ENCODE assay signal across 20 cellular contexts in genomic region chr10:83984256-83984640, GRCh38.
"Had no signal": no experiment of that assay in that cellular context is flagged by ENCODE, and none has a peak within 500 bp of the region (broad histone marks: within the 10 kb centered on the region; RNA-seq: fewer than 3 reads in every experiment).

No MANE protein-coding gene starts in this region.

- H3K27me3 ChIP-seq: dorsolateral prefrontal cortex, gastrocnemius medialis, heart right ventricle, spleen, testis, tibial nerve had no signal

- H3K9me3 Mint-ChIP-seq: nephron; stimulated activated naive CD8-positive, alpha-beta T cell treated with anti-CD3 and anti-CD28 coated beads, Interleukin-15, amount 100 ng/mL, for 72 hours had no signal

- H3K36me3 Mint-ChIP-seq: naive B cell; stimulated activated memory B cell treated with anti-CD40 and anti-IgM and Interleukin-4, amounts not matched to agents 10 μg/mL and 1 μg/mL and 100 μg/mL, for 72 hours had no signal

- H3K79me2 ChIP-seq: parathyroid adenoma had no signal

- H3K27me3 Mint-ChIP-seq: stimulated activated naive CD8-positive, alpha-beta T cell treated with anti-CD3 and anti-CD28 coated beads, Interleukin-15, amount 100 ng/mL, for 72 hours had no signal

- H3K4me3 Mint-ChIP-seq: naive B cell; nephron; stimulated activated memory B cell treated with anti-CD40 and anti-IgM and Interleukin-4, amounts not matched to agents 10 μg/mL and 1 μg/mL and 100 μg/mL, for 72 hours; stimulated activated naive CD8-positive, alpha-beta T cell treated with anti-CD3 and anti-CD28 coated beads, Interleukin-15, amount 100 ng/mL, for 72 hours had no signal

- H3K36me3 ChIP-seq: gastrocnemius medialis, heart right ventricle, spleen, tibial nerve had no signal

- DNase-seq: cortex of kidney; dorsolateral prefrontal cortex; effector CD8-positive, alpha-beta T cell; gastrocnemius medialis; heart right ventricle; hypothalamus; midbrain; naive B cell; spleen; stimulated activated CD4-positive, alpha-beta T cell treated with anti-CD3 and anti-CD28 coated beads, Interleukin-15, amount 100 ng/mL, for 24 hours; stimulated activated CD4-positive, alpha-beta T cell treated with anti-CD3 and anti-CD28 coated beads, Interleukin-1b, Interleukin-23, amount 100 ng/mL, for 48 hours; stimulated activated CD4-positive, alpha-beta T cell treated with anti-CD3 and anti-CD28 coated beads, Interleukin-4, amount 100 ng/mL, for 24 hours; stimulated activated naive CD8-positive, alpha-beta T cell treated with anti-CD3 and anti-CD28 coated beads, Interleukin-15, amount 100 ng/mL, for 72 hours; testis had no signal

- ATAC-seq: gastrocnemius medialis; heart right ventricle; left lobe of liver; sciatic nerve; stimulated activated memory B cell treated with anti-CD40 and anti-IgM and Interleukin-4, amounts not matched to agents 10 μg/mL and 1 μg/mL and 100 μg/mL, for 72 hours; stimulated activated naive CD8-positive, alpha-beta T cell treated with anti-CD3 and anti-CD28 coated beads, Interleukin-15, amount 100 ng/mL, for 72 hours had no signal

- H3K4me1 ChIP-seq: gastrocnemius medialis, heart right ventricle, parathyroid adenoma, spleen, testis, tibial nerve had no signal

- H3K27ac Mint-ChIP-seq: naive B cell; stimulated activated memory B cell treated with anti-CD40 and anti-IgM and Interleukin-4, amounts not matched to agents 10 μg/mL and 1 μg/mL and 100 μg/mL, for 72 hours had no signal

- H3K4me1 Mint-ChIP-seq: naive B cell; stimulated activated memory B cell treated with anti-CD40 and anti-IgM and Interleukin-4, amounts not matched to agents 10 μg/mL and 1 μg/mL and 100 μg/mL, for 72 hours; stimulated activated naive CD8-positive, alpha-beta T cell treated with anti-CD3 and anti-CD28 coated beads, Interleukin-15, amount 100 ng/mL, for 72 hours had no signal

- H2AFZ ChIP-seq: parathyroid adenoma had no signal

- H3K9me3 ChIP-seq: gastrocnemius medialis, heart right ventricle, spleen, testis, tibial nerve had no signal

- H3K4me3 ChIP-seq: dorsolateral prefrontal cortex, gastrocnemius medialis, heart right ventricle, spleen, testis, tibial nerve had no signal

- H3K27ac ChIP-seq: dorsolateral prefrontal cortex, gastrocnemius medialis, heart right ventricle, parathyroid adenoma, spleen, testis, tibial nerve had no signal
